In genomic region chr2:143264851-143265250, GRCh38 we compare ENCODE assay signal across 16 cellular contexts.
DNase-seq lines count a peak whose midpoint lies in the region; ATAC-seq and TF ChIP-seq lines count a peak whose summit lies in the region.
"Had no signal": no experiment of that assay in that cellular context is flagged by ENCODE, and none has a peak within 500 bp of the region (broad histone marks: within the 10 kb centered on the region; RNA-seq: fewer than 3 reads in every experiment).

No MANE protein-coding gene starts in this region.

- peak; percentile 1 for DNase-seq in DMS 273 treated with DMSO at 0.1 percent for 48 hours (lab: John Stamatoyannopoulos, UW)
- DNase-seq in DMS 273 (lab: John Stamatoyannopoulos, UW; ENCODE audit: unreplicated experiment) = no peak
- DNase-seq in amniotic epithelial cell (ENCODE audit: low read depth) = peak; percentile 70
- DNase-seq in NCI-H524 treated with DMSO at 0.1 percent for 48 hours (lab: John Stamatoyannopoulos, UW) = no peak
- no peak for DNase-seq in HPDE6-E6E7 (ENCODE audit: extremely low spot score)
- DNase-seq: head of caudate nucleus; NCI-H1048; stimulated activated CD4-positive, alpha-beta T cell treated with anti-CD3 and anti-CD28 coated beads, Interleukin-12 subunit alpha, Interleukin-12 subunit beta, amount 100 ng/mL, for 4 hours; T-helper 9 cell; upper lobe of left lung had no signal

- ATAC-seq in gastroesophageal sphincter = peak; percentile 79
- no peak for ATAC-seq in activated CD4-positive, CD25-positive, alpha-beta regulatory T cell treated with anti-CD3 and anti-CD28 coated beads, Interleukin-2, amount 50 U/mL, for 24 hours
- ATAC-seq: GM23338, Panc1 had no signal

- TF ChIP-seq POLR2A in gastroesophageal sphincter (IDR thresholded peaks at IDR 0.05) = no peak

- H3K4me3 ChIP-seq in gastroesophageal sphincter (no peak overlapping the region), subcutaneous abdominal adipose tissue (ENCODE audit: low read depth in 1 of 5, low read length in 5 of 5) (no peak overlapping the region)
- H3K4me3 ChIP-seq: GM23338, upper lobe of left lung had no signal

- peak overlapping the region in 1 of 4 donors; percentile 33 for H3K27ac ChIP-seq in gastroesophageal sphincter
- peak overlapping the region; percentile 51 for H3K27ac ChIP-seq in subcutaneous abdominal adipose tissue (ENCODE audit: low read depth, low read length)
- H3K27ac ChIP-seq: 22Rv1, upper lobe of left lung had no signal

- H3K36me3 ChIP-seq in gastroesophageal sphincter (no peaks in the 10 kb centered on the region), subcutaneous abdominal adipose tissue (ENCODE audit: control insufficient read depth in 5 of 5, insufficient read depth in 5 of 5, low read length in 5 of 5) (no peaks in the 10 kb centered on the region)
- H3K36me3 ChIP-seq: upper lobe of left lung had no signal

- H3K9ac ChIP-seq in subcutaneous abdominal adipose tissue (ENCODE audit: low read length in 5 of 5) = no peak overlapping the region

- H3K4me1 ChIP-seq in gastroesophageal sphincter = peaks cover 0 to 16% (median 0%) of the 10 kb centered on the region in 3 donors
- H3K4me1 ChIP-seq in subcutaneous abdominal adipose tissue (ENCODE audit: control insufficient read depth in 5 of 5, insufficient read depth in 5 of 5, low read length in 5 of 5) = peaks cover 0 to 7% (median 0%) of the 10 kb centered on the region in 5 donors

- H3K27me3 ChIP-seq in gastroesophageal sphincter (no peaks in the 10 kb centered on the region), subcutaneous abdominal adipose tissue (ENCODE audit: control insufficient read depth in 5 of 5, insufficient read depth in 4 of 5, low read length in 5 of 5) (no peaks in the 10 kb centered on the region)
- H3K27me3 ChIP-seq: upper lobe of left lung had no signal

- TF ChIP-seq EP300 in gastroesophageal sphincter (IDR thresholded peaks at IDR 0.05) = no peak

- no peak for TF ChIP-seq CTCF in gastroesophageal sphincter (IDR thresholded peaks at IDR 0.05)

- WGBS in gastroesophageal sphincter (ENCODE audit: low coverage in 1 of 2), 2 donors = 5 to 11% methylated on average over 2 of the region's 2 CpGs

- H3K9me3 ChIP-seq in gastroesophageal sphincter = no peaks in the 10 kb centered on the region
- H3K9me3 ChIP-seq in subcutaneous abdominal adipose tissue (ENCODE audit: control insufficient read depth in 5 of 5, low read length in 5 of 5) = no peaks in the 10 kb centered on the region
- H3K9me3 ChIP-seq: upper lobe of left lung had no signal

Comparison
In these comparisons a context has a peak if more than half of its experiments do, and no peak if none do; other contexts are left out.
1. DNase-seq: peak in DMS 273 treated with DMSO at 0.1 percent for 48 hours (single experiment) and amniotic epithelial cell (single experiment); none in DMS 273 (single experiment), NCI-H524 treated with DMSO at 0.1 percent for 48 hours (single experiment) and HPDE6-E6E7 (single experiment).